In the genomic region with DNA sequence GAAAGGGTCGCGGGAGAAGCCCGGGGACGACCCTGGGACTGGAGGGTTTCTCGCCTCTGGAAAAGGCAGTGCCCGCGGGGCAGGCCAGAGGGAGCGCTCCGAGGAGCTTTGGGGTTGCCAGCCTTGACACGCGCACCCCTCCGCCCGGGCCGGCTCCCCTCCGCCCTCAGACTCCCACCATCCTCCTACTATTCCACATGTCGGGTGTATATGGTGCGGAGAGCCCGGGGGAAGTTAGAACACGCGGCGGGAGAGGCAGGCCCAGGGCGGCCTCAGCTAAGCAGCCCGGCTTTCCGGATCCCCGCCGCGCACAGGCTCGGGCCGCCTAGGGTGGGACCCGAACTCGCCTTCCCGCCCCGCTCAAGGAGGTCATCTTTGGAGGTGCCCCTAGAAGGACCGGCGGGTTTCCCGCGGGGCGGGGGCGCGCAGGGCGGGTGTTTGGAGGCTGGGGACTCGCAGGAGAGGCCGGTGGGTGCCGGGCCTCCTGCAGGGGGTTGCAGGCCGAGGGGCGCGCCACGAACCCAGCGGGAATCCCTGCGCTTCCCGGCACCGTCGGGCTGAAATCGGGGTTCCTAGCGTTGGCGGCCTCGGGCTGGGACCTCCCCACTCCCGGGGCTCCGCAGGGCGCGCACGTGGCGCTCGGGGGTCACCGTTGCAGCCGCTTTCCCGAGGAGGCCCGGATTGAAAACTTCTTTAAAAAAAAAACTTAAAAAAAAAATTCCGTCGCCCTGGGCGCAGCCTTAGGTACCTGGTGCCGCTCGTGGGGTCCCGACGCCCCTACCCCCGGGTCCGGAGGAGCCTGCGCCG, we compare ENCODE assay signal across 8 cellular contexts. TPM values are rescaled to one million over a fixed set of nuclear protein-coding genes. Genes with fewer than 3 reads are reported as not detected.
A peak's percentile ranks its signal among the peaks of the same experiment; 100 is the strongest.
DNase-seq lines count a peak whose midpoint lies in the region; ATAC-seq and TF ChIP-seq lines count a peak whose summit lies in the region.

No MANE protein-coding gene starts in this region.

- H3K27ac ChIP-seq in heart right ventricle: peak overlapping the region in 9 of 10 donors; percentile 27 to 95 (median 87)

- H3K36me3 ChIP-seq in heart right ventricle (peaks cover 0 to 4% (median 0%) of the 10 kb centered on the region in 9 donors), skeletal muscle satellite cell (ENCODE audit: insufficient read depth, low read length) (no peaks in the 10 kb centered on the region)

- no peak overlapping the region for H3K9ac ChIP-seq in skeletal muscle satellite cell (ENCODE audit: low read depth, low read length)

- peaks cover 26 to 75% (median 58%) of the 10 kb centered on the region in 9 donors for H3K4me1 ChIP-seq in heart right ventricle
- H3K4me1 ChIP-seq in skeletal muscle satellite cell (ENCODE audit: control insufficient read depth, insufficient read depth, low read length): peaks cover 24% of the 10 kb centered on the region

- H3K4me3 Mint-ChIP-seq in activated CD8-positive, alpha-beta T cell treated with anti-CD3 and anti-CD28 coated beads, Interleukin-2, amount 10 ng/mL, durations not matched to agents 7 days and 5 days: peak overlapping the region; percentile 73

- peaks cover 7% of the 10 kb centered on the region for H3K36me3 Mint-ChIP-seq in activated CD8-positive, alpha-beta T cell treated with anti-CD3 and anti-CD28 coated beads, Interleukin-2, amount 10 ng/mL, durations not matched to agents 7 days and 5 days (ENCODE audit: low read depth)

- CTCF ChIA-PET in activated CD8-positive, alpha-beta T cell treated with anti-CD3 and anti-CD28 coated beads, Interleukin-2, amount 10 ng/mL, durations not matched to agents 7 days and 5 days (lab: Charles Lee): interaction anchor here (2.2 to 3.7 kb wide), 2 partner anchors 124 to 129 kb away, joined by 12 to 19 read pairs; no protein-coding TSS in a partner anchor

- peak overlapping the region; percentile 75 for H3K27ac Mint-ChIP-seq in activated CD8-positive, alpha-beta T cell treated with anti-CD3 and anti-CD28 coated beads, Interleukin-2, amount 10 ng/mL, durations not matched to agents 7 days and 5 days

- 26 to 29% methylated on average over 77 to 79 of the region's 79 CpGs for WGBS in heart right ventricle, 2 donors

- H3K9me3 Mint-ChIP-seq in activated CD8-positive, alpha-beta T cell treated with anti-CD3 and anti-CD28 coated beads, Interleukin-2, amount 10 ng/mL, durations not matched to agents 7 days and 5 days (ENCODE audit: insufficient read depth): no peaks in the 10 kb centered on the region

- H3K4me2 ChIP-seq in skeletal muscle satellite cell (ENCODE audit: low read length): peak overlapping the region; percentile 64

- peaks cover 2% of the 10 kb centered on the region for H3K27me3 Mint-ChIP-seq in activated CD8-positive, alpha-beta T cell treated with anti-CD3 and anti-CD28 coated beads, Interleukin-2, amount 10 ng/mL, durations not matched to agents 7 days and 5 days (ENCODE audit: low read depth)

- H3K4me1 Mint-ChIP-seq in activated CD8-positive, alpha-beta T cell treated with anti-CD3 and anti-CD28 coated beads, Interleukin-2, amount 10 ng/mL, durations not matched to agents 7 days and 5 days (ENCODE audit: low read depth): peaks cover 45% of the 10 kb centered on the region

- intact Hi-C loops in heart right ventricle (cut with DNase I): loop anchor here in 7 of 10 donors (2.0 to 10.0 kb wide), 6 partner anchors 58 to 555 kb away; a partner anchor contains a TSS

- peak; percentile 44 for DNase-seq in activated CD8-positive, alpha-beta T cell treated with anti-CD3 and anti-CD28 coated beads, Interleukin-2, amount 10 ng/mL, durations not matched to agents 7 days and 5 days
- DNase-seq in heart right ventricle (no peak), NCI-H2029 (lab: John Stamatoyannopoulos, UW) (no peak), DMS79 treated with DMSO at 0.1 percent for 48 hours (lab: John Stamatoyannopoulos, UW) (no peak)

- no peak for TF ChIP-seq CTCF in heart right ventricle (IDR thresholded peaks at IDR 0.05)

- POLR2A ChIA-PET in activated CD8-positive, alpha-beta T cell treated with anti-CD3 and anti-CD28 coated beads, Interleukin-2, amount 10 ng/mL, durations not matched to agents 7 days and 5 days (lab: Charles Lee): interaction anchor here (1.2 kb wide), 1 partner anchor 125 kb away, joined by 5 read pairs; no protein-coding TSS in a partner anchor

- H3K4me3 ChIP-seq in heart right ventricle (peak overlapping the region; percentile 51 to 92 (median 83)), skeletal muscle satellite cell (ENCODE audit: low read length) (no peak overlapping the region)

- H3K27me3 ChIP-seq in heart right ventricle (peaks cover 0 to 22% (median 0%) of the 10 kb centered on the region in 7 donors), skeletal muscle satellite cell (ENCODE audit: control insufficient read depth, insufficient read depth, low read length) (peaks cover 38% of the 10 kb centered on the region)

- ATAC-seq in HG02678 (IDR thresholded peaks at IDR 0.05; ENCODE audit: unreplicated experiment): peak; percentile 0
- ATAC-seq in activated CD8-positive, alpha-beta T cell treated with anti-CD3 and anti-CD28 coated beads, Interleukin-2, amount 10 ng/mL, durations not matched to agents 7 days and 5 days: peak; percentile 13
- no peak for ATAC-seq in heart right ventricle
- ATAC-seq in GM21423 (IDR thresholded peaks at IDR 0.05; ENCODE audit: unreplicated experiment): no peak
- ATAC-seq in HG03571 (IDR thresholded peaks at IDR 0.05; ENCODE audit: unreplicated experiment): no peak

- no peaks in the 10 kb centered on the region for H3K9me3 ChIP-seq in heart right ventricle
- no peaks in the 10 kb centered on the region for H3K9me3 ChIP-seq in skeletal muscle satellite cell (replicated peaks; ENCODE audit: low read length)

RNA-seq across cellular contexts. Expression of a gene that starts 3.7 kb away (rescaled TPM):
- 10 to 100 TPM; 26.5 to 28.1 TPM for total RNA-seq in activated CD8-positive, alpha-beta T cell treated with anti-CD3 and anti-CD28 coated beads, Interleukin-2, amount 10 ng/mL, durations not matched to agents 7 days and 5 days
- 10 to 100 TPM; 14.0 to 23.8 (median 19.0) TPM for total RNA-seq in heart right ventricle
- polyA plus RNA-seq in heart right ventricle: 10 to 100 TPM in 1 of 2 donors, 1 to 10 TPM in 1; 6.3 to 12.0 TPM
- total RNA-seq in skeletal muscle satellite cell (2012; rRNA removed): 2.5 and 3.5 TPM in 2 replicates

Comparison
In these comparisons a context has a peak if more than half of its experiments do, and no peak if none do; other contexts are left out.
1. ATAC-seq: peak in HG02678 (single experiment) and activated CD8-positive, alpha-beta T cell treated with anti-CD3 and anti-CD28 coated beads, Interleukin-2, amount 10 ng/mL, durations not matched to agents 7 days and 5 days (single experiment); none in heart right ventricle (0 of 8), GM21423 (single experiment) and HG03571 (single experiment).